Comparison of ENCODE assay signal across 19 cellular contexts in the genomic region with DNA sequence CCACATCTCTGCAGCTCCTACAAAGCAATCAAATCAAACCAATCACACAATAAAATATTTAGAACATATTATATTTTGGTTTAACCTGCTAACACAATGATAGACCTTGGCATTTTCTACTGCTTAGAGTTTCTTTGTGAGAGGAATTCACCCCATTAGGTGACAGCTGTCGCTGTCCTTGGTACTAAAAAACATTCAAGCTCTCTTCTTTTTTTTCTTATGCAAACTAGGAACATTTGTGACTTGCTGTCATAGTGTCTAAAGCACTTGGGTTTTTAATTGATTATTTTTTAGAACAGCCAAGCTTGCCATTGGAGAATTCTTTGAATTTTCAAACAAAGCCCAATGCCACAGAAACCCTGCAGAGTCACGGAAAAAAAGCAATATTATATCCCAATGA. TPM values are rescaled to one million over a fixed set of nuclear protein-coding genes. Genes with fewer than 3 reads are reported as not detected.
DNase-seq lines count a peak whose midpoint lies in the region; ATAC-seq and TF ChIP-seq lines count a peak whose summit lies in the region.
"Had no signal": no experiment of that assay in that cellular context is flagged by ENCODE, and none has a peak within 500 bp of the region (broad histone marks: within the 10 kb centered on the region; RNA-seq: fewer than 3 reads in every experiment).

No MANE protein-coding gene starts in this region.

- H3K4me3 ChIP-seq in HAP-1 (no peak overlapping the region), fibroblast of mammary gland (ENCODE audit: control insufficient read depth, low read depth, low read length) (no peak overlapping the region)
- H3K4me3 ChIP-seq: ovary, smooth muscle cell had no signal

- in situ Hi-C loops in ACHN (cut with HindIII; ENCODE audit: low pct_ligation_motif_present, low pct_unique_long_range_greater_than_20kb, low sequenced_read_pairs) (no loop called here), HAP-1 (cut with MboI; ENCODE audit: low sequenced_read_pairs) (no loop called here)

- H3K27me3 ChIP-seq in HAP-1 (ENCODE audit: low read depth), result no peaks in the 10 kb centered on the region
- H3K27me3 ChIP-seq: ovary had no signal

- TF ChIP-seq CTCF in fibroblast of mammary gland (conservative IDR thresholded peaks at IDR 0.05; ENCODE audit: control insufficient read depth, insufficient read depth, low read depth, low read length) (no peak), GM10266 (IDR thresholded peaks at IDR 0.05; ENCODE audit: control insufficient read depth, insufficient read depth, low read depth, missing control alignments) (no peak)

- H3K9me3 ChIP-seq in HAP-1, result no peaks in the 10 kb centered on the region
- H3K9me3 ChIP-seq: ovary had no signal

- no peaks in the 10 kb centered on the region for H3K36me3 ChIP-seq in HAP-1 (replicated peaks)
- H3K36me3 ChIP-seq: ovary had no signal

- no peak for ATAC-seq in GM21619 (IDR thresholded peaks at IDR 0.05; ENCODE audit: unreplicated experiment)
- ATAC-seq: activated CD8-positive, alpha-beta T cell treated with anti-CD3 and anti-CD28 coated beads, Interleukin-2, amount 10 ng/mL, durations not matched to agents 7 days and 5 days; esophagus mucosa; left cardiac atrium; stimulated activated naive CD8-positive, alpha-beta T cell treated with anti-CD3 and anti-CD28 coated beads, Interleukin-15, Interleukin-2, amounts not matched to agents 100 U/mL and 50 U/mL, for 24 hours had no signal

- H3K4me1 ChIP-seq in HAP-1, result no peaks in the 10 kb centered on the region

- DNase-seq in ACHN, result peak; percentile 15
- DNase-seq in HAP-1 (ENCODE audit: low spot score in 2 of 2), result peak; percentile 33 to 39
- peak; percentile 17 for DNase-seq in fibroblast of mammary gland (ENCODE audit: low read depth)
- DNase-seq in amygdala (lab: John Stamatoyannopoulos, UW), result no peak
- DNase-seq in GM10266 (ENCODE audit: extremely low spot score), result no peak
- DNase-seq in dedifferentiated amniotic fluid mesenchymal stem cell (ENCODE audit: extremely low spot score), result no peak
- DNase-seq: activated CD8-positive, alpha-beta T cell treated with anti-CD3 and anti-CD28 coated beads, Interleukin-2, amount 10 ng/mL, durations not matched to agents 7 days and 5 days; DND-41; HFFc6; left cardiac atrium; NCI-H82; ovary; Right ventricle myocardium superior; stimulated activated naive CD8-positive, alpha-beta T cell treated with anti-CD3 and anti-CD28 coated beads, Interleukin-15, Interleukin-2, amounts not matched to agents 100 U/mL and 50 U/mL, for 24 hours; T-helper 9 cell had no signal

TF ChIP-seq in PFSK-1, 5 proteins besides CTCF, POLR2A, EP300 and RAD21:
- TF ChIP-seq REST (IDR thresholded peaks at IDR 0.05; ENCODE audit: insufficient read depth in 1 of 2, low read depth in 2 of 2, low read length in 2 of 2) (peak; percentile 70 to 91), SIN3A (IDR thresholded peaks at IDR 0.05; ENCODE audit: borderline replicate concordance, insufficient read depth, low read length) (no peak), FOXP2 (optimal IDR thresholded peaks at IDR 0.05; ENCODE audit: borderline replicate concordance, extremely low read depth, extremely low read length, insufficient read depth) (no peak), TAF1 (IDR thresholded peaks at IDR 0.05; ENCODE audit: borderline replicate concordance, insufficient read depth, low read length) (no peak), POLR2AphosphoS5 (IDR thresholded peaks at IDR 0.05; ENCODE audit: low read depth, low read length) (no peak)

RNA-seq across cellular contexts. Expression of gene CNR1, which starts 46.4 kb away (rescaled TPM):
- polyA plus RNA-seq in PFSK-1 (2012; ENCODE audit: insufficient read length, low read depth), result not detected
- polyA plus RNA-seq: smooth muscle cell had no signal

Comparison
In these comparisons a context has a peak if more than half of its experiments do, and no peak if none do; other contexts are left out.
1. DNase-seq: peak in ACHN (single experiment), HAP-1 (2 of 2) and fibroblast of mammary gland (single experiment); none in amygdala (0 of 56), GM10266 (single experiment) and dedifferentiated amniotic fluid mesenchymal stem cell (single experiment).